ENCODE assay signal across 9 cellular contexts in genomic region chr16:88634141-88634993, GRCh38. TPM values are rescaled to one million over a fixed set of nuclear protein-coding genes. Genes with fewer than 3 reads are reported as not detected.
DNase-seq lines count a peak whose midpoint lies in the region; ATAC-seq, FAIRE-seq and TF ChIP-seq lines count a peak whose summit lies in the region.
"Had no signal": no experiment of that assay in that cellular context is flagged by ENCODE, and none has a peak within 500 bp of the region (broad histone marks: within the 10 kb centered on the region; RNA-seq: fewer than 3 reads in every experiment).

No MANE protein-coding gene starts in this region.

- H3K27ac ChIP-seq in fibroblast of lung (ENCODE audit: insufficient read depth, low read length), result no peak overlapping the region

- H3K4me2 ChIP-seq in fibroblast of lung (ENCODE audit: extremely low read depth, insufficient read depth, low read length), result peak overlapping the region; percentile 71

- no peaks in the 10 kb centered on the region for H3K79me2 ChIP-seq in fibroblast of lung (ENCODE audit: control insufficient read depth, insufficient read depth, low read length)

- H3K27me3 ChIP-seq in fibroblast of lung (ENCODE audit: control insufficient read depth, insufficient read depth, low read length), result peaks cover 12% of the 10 kb centered on the region

- in situ Hi-C loops in ACHN (cut with HindIII; ENCODE audit: low pct_ligation_motif_present, low pct_unique_long_range_greater_than_20kb, low sequenced_read_pairs), result no loop called here

- H3K4me3 ChIP-seq in fibroblast of lung (replicated peaks in 1 of 4; ENCODE audit: control extremely low read depth in 1 of 4, insufficient read depth in 1 of 4, low read depth in 3 of 4, low read length in 4 of 4), result peak overlapping the region; percentile 23 to 47 (median 34)

- peaks cover 13% of the 10 kb centered on the region for H3K36me3 ChIP-seq in fibroblast of lung (ENCODE audit: control insufficient read depth, insufficient read depth, low read length)

- TF ChIP-seq CTCF in fibroblast of lung (conservative IDR thresholded peaks at IDR 0.05 in 1 of 2, IDR thresholded peaks at IDR 0.05 in 1 of 2; ENCODE audit: low read depth in 1 of 2, low read length in 2 of 2), result no peak
- no peak for TF ChIP-seq CTCF in osteocyte (IDR thresholded peaks at IDR 0.05)

- peaks cover 16% of the 10 kb centered on the region for H3K36me3 Mint-ChIP-seq in osteocyte (ENCODE audit: unreplicated experiment)

- H3K9me3 ChIP-seq in fibroblast of lung (ENCODE audit: control insufficient read depth, insufficient read depth, low read depth, low read length), result no peaks in the 10 kb centered on the region

- H3K9ac ChIP-seq in fibroblast of lung (ENCODE audit: insufficient read depth, low read length), result peak overlapping the region; percentile 42

- no peak overlapping the region for H2AFZ ChIP-seq in fibroblast of lung (ENCODE audit: low read length)

- no peaks in the 10 kb centered on the region for H4K20me1 ChIP-seq in fibroblast of lung (ENCODE audit: control insufficient read depth, extremely low read depth, insufficient read depth, low read length)

- ATAC-seq in HG03521 (IDR thresholded peaks at IDR 0.05; ENCODE audit: unreplicated experiment), result peak; percentile 47

- H3K9me3 Mint-ChIP-seq in osteocyte (ENCODE audit: unreplicated experiment), result no peaks in the 10 kb centered on the region

- H3K4me3 Mint-ChIP-seq in osteocyte (ENCODE audit: unreplicated experiment), result peak overlapping the region; percentile 35

- peaks cover 8% of the 10 kb centered on the region for H3K4me1 Mint-ChIP-seq in osteocyte (ENCODE audit: unreplicated experiment)

- no peaks in the 10 kb centered on the region for H3K27me3 Mint-ChIP-seq in osteocyte (ENCODE audit: unreplicated experiment)

- peaks cover 2% of the 10 kb centered on the region for H3K4me1 ChIP-seq in fibroblast of lung (ENCODE audit: control insufficient read depth, extremely low read depth, insufficient read depth, low read length)

- H3K27ac Mint-ChIP-seq in osteocyte (ENCODE audit: unreplicated experiment), result no peak overlapping the region

- DNase-seq in ACHN, result peak; percentile 74
- DNase-seq in GM19239 (ENCODE audit: insufficient read length, low spot score), result peak; percentile 79
- peak; percentile 14 for DNase-seq in activated T-cell treated with anti-CD3 and anti-CD28 coated beads for 24 hours (ENCODE audit: low read depth)
- peak; percentile 18 to 50 for DNase-seq in fibroblast of lung (ENCODE audit: low read depth in 2 of 2)
- DNase-seq in osteocyte (ENCODE audit: extremely low spot score, unreplicated experiment), result no peak
- no peak for DNase-seq in NCI-H446 treated with DMSO at 0.1 percent for 48 hours (lab: John Stamatoyannopoulos, UW)
- DNase-seq in A172 (ENCODE audit: low spot score), result no peak

- FAIRE-seq in GM19239 (lab: Jason Lieb, UNC), result peak; percentile 80

RNA-seq across cellular contexts. Expression of gene IL17C, which starts 4.0 kb away (rescaled TPM):
- total RNA-seq in fibroblast of lung, result not detected in 2 replicates
- polyA plus RNA-seq in fibroblast of lung, result not detected in 2 replicates
- polyA plus RNA-seq in fibroblast of lung (2012), result not detected in 2 replicates
- polyA minus RNA-seq in fibroblast of lung (ENCODE audit: low replicate concordance), result not detected in 2 replicates
- not detected in 2 replicates for total RNA-seq in osteocyte
- total RNA-seq in A172 (2014; rRNA removed; shearing (Covaris generic)), result not detected in 2 replicates
- total RNA-seq: glomerular endothelial cell had no signal

RNA-seq across cellular contexts. Expression of gene CYBA, which starts 16.5 kb away (rescaled TPM):
- 124 and 130 TPM in 2 replicates for total RNA-seq in fibroblast of lung
- 30.8 and 74.7 TPM in 2 replicates for polyA plus RNA-seq in fibroblast of lung
- polyA plus RNA-seq in fibroblast of lung (2012), result 86.1 and 179 TPM in 2 replicates
- polyA minus RNA-seq in fibroblast of lung (ENCODE audit: low replicate concordance), result 36.2 and 157 TPM in 2 replicates
- total RNA-seq in osteocyte, result 51.4 and 51.8 TPM in 2 replicates
- 0.19 TPM in 1 of 2 replicates, not detected in the other for total RNA-seq in A172 (2014; rRNA removed; shearing (Covaris generic))

RNA-seq across cellular contexts. Expression of gene MVD, which starts 28.5 kb away (rescaled TPM):
- total RNA-seq in fibroblast of lung (60.1 and 204 TPM in 2 replicates), osteocyte (28.8 and 32.8 TPM in 2 replicates)
- polyA plus RNA-seq in fibroblast of lung, result 35.9 and 43.4 TPM in 2 replicates
- polyA plus RNA-seq in fibroblast of lung (2012), result 102 and 131 TPM in 2 replicates
- polyA minus RNA-seq in fibroblast of lung (ENCODE audit: low replicate concordance), result 43.4 and 54.6 TPM in 2 replicates
- total RNA-seq in A172 (2014; rRNA removed; shearing (Covaris generic)), result 53.8 and 56.3 TPM in 2 replicates

RNA-seq across cellular contexts. Expression of gene SNAI3, which starts 51.9 kb away (rescaled TPM):
- total RNA-seq in fibroblast of lung (under 0.01 and 0.17 TPM in 2 replicates), osteocyte (not detected in 2 replicates)
- 0.03 TPM in 1 of 2 replicates, not detected in the other for polyA plus RNA-seq in fibroblast of lung
- 0.55 and 0.83 TPM in 2 replicates for polyA plus RNA-seq in fibroblast of lung (2012)
- polyA minus RNA-seq in fibroblast of lung (ENCODE audit: low replicate concordance), result not detected in 2 replicates
- not detected in 2 replicates for total RNA-seq in A172 (2014; rRNA removed; shearing (Covaris generic))

Comparison
In these comparisons a context has a peak if more than half of its experiments do, and no peak if none do; other contexts are left out.
1. DNase-seq: peak in ACHN (single experiment), GM19239 (single experiment), activated T-cell treated with anti-CD3 and anti-CD28 coated beads for 24 hours (single experiment) and fibroblast of lung (2 of 2); none in osteocyte (single experiment), NCI-H446 treated with DMSO at 0.1 percent for 48 hours (single experiment) and A172 (single experiment).
2. RNA of gene CYBA, which starts 16.5 kb away (total RNA-seq): 124 to 130 TPM in fibroblast of lung and 51.4 to 51.8 TPM in osteocyte; 0.19 TPM in A172; every median in the first group is over 10 times any median in the second.